In genomic region chr16:47460301-47460754, GRCh38 we compare ENCODE assay signal across 1 cellular context.
TF ChIP-seq lines count a peak whose summit lies in the region.

No MANE protein-coding gene starts in this region.

TF ChIP-seq in WTC11, 78 proteins besides CTCF, POLR2A, EP300 and RAD21 (continued from another document):
- TF ChIP-seq ZNF532 (CRISPR knock-in tag; IDR thresholded peaks at IDR 0.05; ENCODE audit: borderline replicate concordance) = no peak
- TF ChIP-seq CDX4 (CRISPR knock-in tag; IDR thresholded peaks at IDR 0.05; ENCODE audit: borderline replicate concordance) = no peak
- TF ChIP-seq SOX15 (CRISPR knock-in tag; IDR thresholded peaks at IDR 0.05) = no peak
- no peak for TF ChIP-seq KAT7 (CRISPR knock-in tag; IDR thresholded peaks at IDR 0.05; ENCODE audit: borderline replicate concordance)
- TF ChIP-seq FOXP1 (CRISPR knock-in tag; IDR thresholded peaks at IDR 0.05; ENCODE audit: borderline replicate concordance) = no peak
- TF ChIP-seq NR2C2 (CRISPR knock-in tag; IDR thresholded peaks at IDR 0.05) = no peak
- TF ChIP-seq ATF1 (CRISPR knock-in tag; IDR thresholded peaks at IDR 0.05) = no peak
- no peak for TF ChIP-seq ZNF263 (CRISPR knock-in tag; IDR thresholded peaks at IDR 0.05; ENCODE audit: low read depth)
TF ChIP-seq in WTC11: peak in this region for 0.
